8 cellular contexts compared by ENCODE assay signal in the genomic region with DNA sequence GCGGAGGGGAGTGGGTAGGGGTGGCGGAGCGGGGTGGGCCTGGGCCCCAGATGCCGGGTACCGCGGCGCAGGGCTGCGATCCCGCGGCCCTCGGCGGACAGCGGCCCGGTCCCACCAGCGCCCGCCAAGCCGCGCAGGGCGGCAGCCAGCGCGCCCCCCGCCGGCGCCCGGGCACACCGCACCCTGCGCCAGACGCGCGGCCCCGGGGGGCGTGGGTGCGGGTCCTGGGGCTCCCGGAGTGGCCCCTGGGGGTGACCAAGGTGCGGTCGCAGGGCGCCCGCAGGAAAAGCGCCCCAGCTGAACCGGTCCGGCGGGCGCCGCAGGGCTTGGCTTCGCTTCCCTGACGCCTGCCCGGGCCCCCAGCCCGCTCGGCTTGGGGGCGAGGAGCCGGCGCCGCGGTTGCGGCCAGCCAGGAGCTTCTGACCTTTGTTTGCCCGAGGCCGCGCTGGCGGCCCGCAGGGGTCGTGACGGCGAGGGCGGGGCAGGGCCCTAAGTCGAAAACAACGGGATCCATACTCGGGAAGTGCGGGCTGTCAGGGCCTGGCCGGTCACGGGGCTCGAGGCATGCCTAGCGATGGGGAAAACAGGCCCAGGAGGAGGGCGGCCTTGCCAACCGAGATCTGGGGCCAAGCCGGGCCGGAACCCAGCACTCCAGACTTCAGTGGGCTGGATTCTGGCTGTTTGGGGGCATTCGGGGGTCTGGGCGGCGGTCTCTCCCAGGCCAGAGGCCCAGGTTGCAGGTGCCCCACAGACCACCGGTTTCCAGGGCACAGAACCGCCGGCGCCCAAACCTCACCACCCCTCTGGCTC. TPM values are rescaled to one million over a fixed set of nuclear protein-coding genes. Genes with fewer than 3 reads are reported as not detected.
DNase-seq lines count a peak whose midpoint lies in the region; ATAC-seq and TF ChIP-seq lines count a peak whose summit lies in the region.

No MANE protein-coding gene starts in this region.

- peak; percentile 39 for ATAC-seq in HG02798 (IDR thresholded peaks at IDR 0.05; ENCODE audit: poor library complexity, unreplicated experiment)

- peaks cover 12% of the 10 kb centered on the region for H3F3A ChIP-seq in SK-N-SH (replicated peaks; ENCODE audit: insufficient read depth)

- H4K20me1 ChIP-seq in SK-N-SH (ENCODE audit: insufficient read depth): peaks cover 6% of the 10 kb centered on the region; the same call in 1 of the 2 replicates

- H3K9me3 Mint-ChIP-seq in osteocyte (ENCODE audit: unreplicated experiment): no peaks in the 10 kb centered on the region

- WGBS in SK-N-SH (ENCODE audit: low lambda C conversion rate): 100% methylated on average over 5 of the region's 83 CpGs

- peak; percentile 97 for DNase-seq in 8988T
- DNase-seq in GM10248 (ENCODE audit: extremely low spot score): no peak
- DNase-seq in SK-N-SH: peak; percentile 91
- DNase-seq in fibroblast of villous mesenchyme (ENCODE audit: low read depth): no peak
- DNase-seq in osteocyte (ENCODE audit: extremely low spot score, unreplicated experiment): no peak
- no peak for DNase-seq in NCI-H1105 (lab: John Stamatoyannopoulos, UW)
- DNase-seq in A172 (ENCODE audit: low spot score): no peak

- peaks cover 11% of the 10 kb centered on the region for H3K4me1 Mint-ChIP-seq in osteocyte (ENCODE audit: unreplicated experiment)

- H3K4me2 ChIP-seq in SK-N-SH: 0 out of 2 replicates have a peak overlapping the region, but pooled peaks have one; percentile 95

- no peak overlapping the region for H3K27ac Mint-ChIP-seq in osteocyte (ENCODE audit: unreplicated experiment)

- POLR2A ChIA-PET in GM10248 (lab: Yijun Ruan, JAX): no interaction called here
- POLR2A ChIA-PET in SK-N-SH (lab: Yijun Ruan, JAX): interaction anchor here (1.6 kb wide), 1 partner anchor 70 kb away, joined by 5 read pairs; no protein-coding TSS in a partner anchor

- TF ChIP-seq CTCF in GM10248 (IDR thresholded peaks at IDR 0.05; ENCODE audit: control extremely low read depth, extremely low read depth, low read depth, missing control alignments) (peak; percentile 56), SK-N-SH (IDR thresholded peaks at IDR 0.05) (no peak; the same call in 1 of the 2 replicates), fibroblast of villous mesenchyme (IDR thresholded peaks at IDR 0.05; ENCODE audit: insufficient read depth, low read depth, low read length) (no peak), osteocyte (IDR thresholded peaks at IDR 0.05) (peak; percentile 47)

- peak overlapping the region; percentile 62 to 70 for H3K4me3 ChIP-seq in SK-N-SH (ENCODE audit: low read depth in 2 of 2, low read length in 1 of 2)
- peak overlapping the region; percentile 57 for H3K4me3 ChIP-seq in fibroblast of villous mesenchyme (ENCODE audit: low read depth, low read length)

- H3K4me1 ChIP-seq in SK-N-SH (ENCODE audit: control insufficient read depth in 1 of 2, insufficient read depth in 2 of 2, low read depth in 1 of 2, low read length in 1 of 2): peaks cover 0 to 13% of the 10 kb centered on the region in 2 experiments; a peak in 1 of 4 replicates

- no peak for TF ChIP-seq RAD21 in SK-N-SH (IDR thresholded peaks at IDR 0.05; ENCODE audit: low read length)

- no peak overlapping the region for H2AFZ ChIP-seq in SK-N-SH (ENCODE audit: low read depth)

- no peak for TF ChIP-seq EP300 in SK-N-SH (IDR thresholded peaks at IDR 0.05; ENCODE audit: borderline replicate concordance in 1 of 2, low read depth in 1 of 2, low read length in 1 of 2)

- CTCF ChIA-PET in GM10248 (lab: Yijun Ruan, JAX) (interaction anchor here (1.0 to 11.1 kb wide), 23 partner anchors 10 to 217 kb away, joined by 3 to 145 read pairs (median 11); a partner anchor contains a TSS), SK-N-SH (lab: Yijun Ruan, JAX) (interaction anchor here (0.6 to 8.6 kb wide), 22 partner anchors 11 to 221 kb away, joined by 3 to 152 read pairs (median 8); a partner anchor contains a TSS)

- H3K9ac ChIP-seq in SK-N-SH: no peak overlapping the region

- peaks cover 8% of the 10 kb centered on the region for H3K36me3 Mint-ChIP-seq in osteocyte (ENCODE audit: unreplicated experiment)

- H3K4me3 Mint-ChIP-seq in osteocyte (ENCODE audit: unreplicated experiment): peak overlapping the region; percentile 42

- H3K27ac ChIP-seq in SK-N-SH (ENCODE audit: low read depth in 2 of 2, low read length in 1 of 2): no peak overlapping the region

- peaks cover 21% of the 10 kb centered on the region for H3K27me3 Mint-ChIP-seq in osteocyte (ENCODE audit: unreplicated experiment)

- H3K9me3 ChIP-seq in SK-N-SH: no peaks in the 10 kb centered on the region

- H3K79me2 ChIP-seq in SK-N-SH (ENCODE audit: insufficient read depth): peaks cover 15% of the 10 kb centered on the region; the same call in 1 of the 2 replicates

- H3K9me2 ChIP-seq in SK-N-SH: no peaks in the 10 kb centered on the region

- peaks cover 0 to 12% of the 10 kb centered on the region in 2 experiments for H3K36me3 ChIP-seq in SK-N-SH (replicated peaks in 1 of 2; ENCODE audit: control insufficient read depth in 1 of 2, insufficient read depth in 2 of 2, low read length in 1 of 2)

- peaks cover 13% of the 10 kb centered on the region; the same call in 1 of the 2 replicates for H3K27me3 ChIP-seq in SK-N-SH (ENCODE audit: insufficient read depth)

TF ChIP-seq in SK-N-SH, 30 proteins besides CTCF, POLR2A, EP300 and RAD21 (continues in another document):
- no peak for TF ChIP-seq NFIC (IDR thresholded peaks at IDR 0.05; ENCODE audit: borderline replicate concordance)
- TF ChIP-seq NRF1 (IDR thresholded peaks at IDR 0.05; ENCODE audit: low read depth, low read length): no peak
- TF ChIP-seq EZH2phosphoT487 (IDR thresholded peaks at IDR 0.05; ENCODE audit: borderline replicate concordance, low read depth): no peak
- TF ChIP-seq, protein P1, sequence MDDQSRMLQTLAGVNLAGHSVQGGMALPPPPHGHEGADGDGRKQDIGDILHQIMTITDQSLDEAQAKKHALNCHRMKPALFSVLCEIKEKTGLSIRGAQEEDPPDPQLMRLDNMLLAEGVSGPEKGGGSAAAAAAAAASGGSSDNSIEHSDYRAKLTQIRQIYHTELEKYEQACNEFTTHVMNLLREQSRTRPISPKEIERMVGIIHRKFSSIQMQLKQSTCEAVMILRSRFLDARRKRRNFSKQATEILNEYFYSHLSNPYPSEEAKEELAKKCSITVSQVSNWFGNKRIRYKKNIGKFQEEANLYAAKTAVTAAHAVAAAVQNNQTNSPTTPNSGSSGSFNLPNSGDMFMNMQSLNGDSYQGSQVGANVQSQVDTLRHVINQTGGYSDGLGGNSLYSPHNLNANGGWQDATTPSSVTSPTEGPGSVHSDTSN (IDR thresholded peaks at IDR 0.05): no peak
- TF ChIP-seq, protein P2, sequence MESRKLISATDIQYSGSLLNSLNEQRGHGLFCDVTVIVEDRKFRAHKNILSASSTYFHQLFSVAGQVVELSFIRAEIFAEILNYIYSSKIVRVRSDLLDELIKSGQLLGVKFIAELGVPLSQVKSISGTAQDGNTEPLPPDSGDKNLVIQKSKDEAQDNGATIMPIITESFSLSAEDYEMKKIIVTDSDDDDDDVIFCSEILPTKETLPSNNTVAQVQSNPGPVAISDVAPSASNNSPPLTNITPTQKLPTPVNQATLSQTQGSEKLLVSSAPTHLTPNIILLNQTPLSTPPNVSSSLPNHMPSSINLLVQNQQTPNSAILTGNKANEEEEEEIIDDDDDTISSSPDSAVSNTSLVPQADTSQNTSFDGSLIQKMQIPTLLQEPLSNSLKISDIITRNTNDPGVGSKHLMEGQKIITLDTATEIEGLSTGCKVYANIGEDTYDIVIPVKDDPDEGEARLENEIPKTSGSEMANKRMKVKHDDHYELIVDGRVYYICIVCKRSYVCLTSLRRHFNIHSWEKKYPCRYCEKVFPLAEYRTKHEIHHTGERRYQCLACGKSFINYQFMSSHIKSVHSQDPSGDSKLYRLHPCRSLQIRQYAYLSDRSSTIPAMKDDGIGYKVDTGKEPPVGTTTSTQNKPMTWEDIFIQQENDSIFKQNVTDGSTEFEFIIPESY (IDR thresholded peaks at IDR 0.05; ENCODE audit: borderline replicate concordance, low read depth): no peak

RNA-seq across cellular contexts. Expression of a gene that starts 0.6 kb away (rescaled TPM):
- polyA plus RNA-seq in SK-N-SH (2012; rRNA removed): 3.8 and 4.6 TPM in 2 replicates
- 1.2 and 2.0 TPM in 2 replicates for polyA plus RNA-seq in SK-N-SH (2012; cell fraction: cytosol; rRNA removed)
- polyA plus RNA-seq in SK-N-SH (2012; cell fraction: nucleus; rRNA removed): 11.6 and 11.7 TPM in 2 replicates
- total RNA-seq in fibroblast of villous mesenchyme (13.8 and 16.4 TPM in 2 replicates), osteocyte (19.0 and 21.0 TPM in 2 replicates)
- 13.2 and 14.8 TPM in 2 replicates for total RNA-seq in A172 (2014; rRNA removed; shearing (Covaris generic))

RNA-seq across cellular contexts. Expression of a gene that starts 5.5 kb away (rescaled TPM):
- polyA plus RNA-seq in SK-N-SH (2012; rRNA removed): not detected in 2 replicates
- not detected in 2 replicates for polyA plus RNA-seq in SK-N-SH (2012; cell fraction: cytosol; rRNA removed)
- polyA plus RNA-seq in SK-N-SH (2012; cell fraction: nucleus; rRNA removed): not detected in 2 replicates
- total RNA-seq in fibroblast of villous mesenchyme (not detected in 2 replicates), osteocyte (not detected in 2 replicates)
- total RNA-seq in A172 (2014; rRNA removed; shearing (Covaris generic)): not detected in 2 replicates

RNA-seq across cellular contexts. Expression of a gene that starts 52.4 kb away (rescaled TPM):
- 0.81 and 1.0 TPM in 2 replicates for polyA plus RNA-seq in SK-N-SH (2012; rRNA removed)
- polyA plus RNA-seq in SK-N-SH (2012; cell fraction: cytosol; rRNA removed): 0.39 and 0.58 TPM in 2 replicates
- 5.2 and 6.4 TPM in 2 replicates for polyA plus RNA-seq in SK-N-SH (2012; cell fraction: nucleus; rRNA removed)
- total RNA-seq in fibroblast of villous mesenchyme (under 0.01 TPM in 1 of 2 replicates, not detected in the other), osteocyte (4.0 and 4.1 TPM in 2 replicates)
- total RNA-seq in A172 (2014; rRNA removed; shearing (Covaris generic)): not detected in 2 replicates

Comparison
In these comparisons a context has a peak if more than half of its experiments do, and no peak if none do; other contexts are left out.
1. DNase-seq: peak in 8988T (single experiment) and SK-N-SH (single experiment); none in GM10248 (single experiment), fibroblast of villous mesenchyme (single experiment), osteocyte (single experiment), NCI-H1105 (single experiment) and A172 (single experiment).
2. CTCF ChIP-seq: peak in GM10248 (single experiment) and osteocyte (single experiment); none in SK-N-SH (single experiment) and fibroblast of villous mesenchyme (single experiment).